ENCODE assay signal across 8 cellular contexts in genomic region chr3:110530902-110531301, GRCh38.
"Had no signal": no experiment of that assay in that cellular context is flagged by ENCODE, and none has a peak within 500 bp of the region (broad histone marks: within the 10 kb centered on the region; RNA-seq: fewer than 3 reads in every experiment).

No MANE protein-coding gene starts in this region.

- DNase-seq: GM23248, H9, HCEC 1CT, KG1 had no signal

- FAIRE-seq: H1, H54, HTR-8/SVneo had no signal

- H3K36me3 Mint-ChIP-seq: IgD-negative memory B cell had no signal

- H3K27ac Mint-ChIP-seq: IgD-negative memory B cell had no signal

- H3K27me3 Mint-ChIP-seq: IgD-negative memory B cell had no signal

- H3K4me3 Mint-ChIP-seq: H9, IgD-negative memory B cell had no signal

- H3K27ac ChIP-seq: GM23248 had no signal

- H3K4me3 ChIP-seq: GM23248 had no signal

- H3K4me1 Mint-ChIP-seq: IgD-negative memory B cell had no signal

- H3K9ac ChIP-seq: GM23248 had no signal
